In the genomic region with DNA sequence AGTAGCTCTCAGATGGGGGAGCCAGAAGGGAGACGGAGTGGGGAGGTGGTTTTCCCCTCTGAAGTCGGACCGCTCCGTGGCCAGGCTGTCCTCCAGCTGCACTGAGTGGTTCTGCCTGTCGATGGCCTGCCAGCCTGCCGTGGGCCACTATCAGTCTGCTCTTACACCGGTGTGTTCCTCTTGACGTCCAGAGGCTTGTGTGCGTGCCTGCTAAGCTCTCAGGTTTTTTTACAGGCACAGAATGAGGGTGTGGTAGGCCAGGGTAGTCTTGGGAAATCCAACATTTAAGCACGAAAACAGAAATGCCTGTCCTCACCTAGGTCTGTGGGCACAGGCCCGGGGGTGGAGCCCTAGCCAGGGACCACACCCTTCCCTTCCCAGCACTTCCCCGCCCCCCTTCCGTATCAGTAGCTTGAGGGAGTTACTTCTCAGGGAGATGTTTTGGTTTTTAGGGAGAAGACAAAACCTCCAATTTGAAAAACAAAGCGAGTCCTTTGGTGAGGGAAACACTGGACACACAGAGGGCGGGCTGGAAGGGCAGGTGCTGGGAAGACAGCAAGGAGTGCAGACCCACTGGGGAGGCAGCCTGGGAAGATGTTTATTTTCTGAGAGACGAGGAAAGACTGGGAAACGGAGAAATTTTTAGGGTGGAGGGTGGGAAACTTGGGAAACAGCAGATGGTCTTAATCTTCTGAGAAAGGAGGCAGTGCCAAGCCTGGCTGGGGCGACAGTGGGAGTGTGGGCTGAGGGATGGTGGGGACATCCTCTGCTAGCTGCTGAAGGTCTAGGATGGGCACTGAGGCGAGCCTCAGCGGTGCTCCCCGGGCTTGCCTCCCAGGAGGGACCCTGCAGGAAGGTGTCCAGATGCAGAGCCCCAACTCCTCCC, we compare ENCODE assay signal across 11 cellular contexts.
DNase-seq lines count a peak whose midpoint lies in the region; ATAC-seq, FAIRE-seq and TF ChIP-seq lines count a peak whose summit lies in the region.
"Had no signal": no experiment of that assay in that cellular context is flagged by ENCODE, and none has a peak within 500 bp of the region (broad histone marks: within the 10 kb centered on the region; RNA-seq: fewer than 3 reads in every experiment).

No MANE protein-coding gene starts in this region.

- no peak for TF ChIP-seq EP300 in suprapubic skin (IDR thresholded peaks at IDR 0.05)

- H3K4me3 ChIP-seq in keratinocyte (ENCODE audit: control insufficient read depth in 2 of 3, extremely low read depth in 1 of 3, insufficient read depth in 2 of 3, low read depth in 1 of 3, low read length in 3 of 3) (peak overlapping the region in 1 of 3 experiments; percentile 56), suprapubic skin (peak overlapping the region; percentile 17)

- H3K4me2 ChIP-seq in keratinocyte (ENCODE audit: control insufficient read depth, extremely low read depth, insufficient read depth, low read depth, low read length), result peak overlapping the region; percentile 77

- no peak for TF ChIP-seq CTCF in brain (conservative IDR thresholded peaks at IDR 0.05)
- no peak for TF ChIP-seq CTCF in keratinocyte (optimal IDR thresholded peaks at IDR 0.05 in 1 of 3, IDR thresholded peaks at IDR 0.05 in 1 of 3, conservative IDR thresholded peaks at IDR 0.05 in 1 of 3; ENCODE audit: extremely low read depth in 1 of 3, insufficient read depth in 2 of 3, low read length in 3 of 3)
- no peak for TF ChIP-seq CTCF in suprapubic skin (IDR thresholded peaks at IDR 0.05)

- no peaks in the 10 kb centered on the region for H3K79me2 ChIP-seq in keratinocyte (ENCODE audit: control insufficient read depth, insufficient read depth, low read length)

- H3K36me3 ChIP-seq in keratinocyte (ENCODE audit: control insufficient read depth in 2 of 2, extremely low read depth in 1 of 2, insufficient read depth in 2 of 2, low read length in 2 of 2) (no peaks in the 10 kb centered on the region), suprapubic skin (no peaks in the 10 kb centered on the region)

- no peaks in the 10 kb centered on the region for H4K20me1 ChIP-seq in keratinocyte (ENCODE audit: control insufficient read depth, extremely low read depth, insufficient read depth, low read length)

- peaks cover 52% of the 10 kb centered on the region for H3K4me1 Mint-ChIP-seq in brain

- dilution Hi-C loops in keratinocyte (cut with MboI; ENCODE audit: extremely low pct_ligation_motif_present, low sequenced_read_pairs), result no loop called here

- peak overlapping the region in 3 of 5 experiments; percentile 14 to 28 (median 23) for H3K4me3 Mint-ChIP-seq in brain
- H3K4me3 Mint-ChIP-seq: activated T-cell treated with anti-CD3 and anti-CD28 coated beads, Interleukin-2, amount 50 U/mL, for 4 hours; naive B cell had no signal

- peak overlapping the region; percentile 79 for H3K9ac ChIP-seq in keratinocyte (ENCODE audit: control insufficient read depth, extremely low read depth, insufficient read depth, low read length)

- DNase-seq in NCI-H748 (lab: John Stamatoyannopoulos, UW; ENCODE audit: unreplicated experiment), result peak; percentile 63
- no peak for DNase-seq in NCI-H748 treated with DMSO at 0.1 percent for 48 hours (lab: John Stamatoyannopoulos, UW)
- DNase-seq in keratinocyte (ENCODE audit: low read depth, low spot score), result no peak
- no peak for DNase-seq in suprapubic skin (ENCODE audit: low spot score in 2 of 2)
- no peak for DNase-seq in NCI-H2107 treated with DMSO at 0.1 percent for 48 hours (lab: John Stamatoyannopoulos, UW; ENCODE audit: unreplicated experiment)
- no peak for DNase-seq in midbrain (lab: John Stamatoyannopoulos, UW)
- DNase-seq: activated T-cell treated with anti-CD3 and anti-CD28 coated beads, Interleukin-2, amount 50 U/mL, for 4 hours; naive B cell had no signal

- peaks cover 7% of the 10 kb centered on the region for H3K27me3 Mint-ChIP-seq in brain

- TF ChIP-seq POLR2A in suprapubic skin (IDR thresholded peaks at IDR 0.05), result peak in 1 of 2 donors; percentile 15

- H3K9me1 ChIP-seq in keratinocyte (ENCODE audit: control insufficient read depth, extremely low read depth, insufficient read depth, low read length), result no peaks in the 10 kb centered on the region

- no peaks in the 10 kb centered on the region for H3K36me3 Mint-ChIP-seq in brain

- H3K27me3 ChIP-seq in keratinocyte (ENCODE audit: control insufficient read depth, extremely low read depth, insufficient read depth, low read length) (no peaks in the 10 kb centered on the region), suprapubic skin (no peaks in the 10 kb centered on the region)

- H2AFZ ChIP-seq in keratinocyte (ENCODE audit: control insufficient read depth, low read length), result peak overlapping the region; percentile 66

- H3K9me3 ChIP-seq in keratinocyte (ENCODE audit: control insufficient read depth, low read depth, low read length) (no peaks in the 10 kb centered on the region), suprapubic skin (no peaks in the 10 kb centered on the region)

- H3K27ac Mint-ChIP-seq in brain, result peak overlapping the region; percentile 46 to 91 (median 70)

- no peak for ATAC-seq in HG03565 (IDR thresholded peaks at IDR 0.05; ENCODE audit: unreplicated experiment)
- ATAC-seq: activated T-cell treated with anti-CD3 and anti-CD28 coated beads, Interleukin-2, amount 50 U/mL, for 4 hours had no signal

- FAIRE-seq in keratinocyte (lab: Jason Lieb, UNC), result no peak

- peak overlapping the region; percentile 89 for H3K27ac ChIP-seq in keratinocyte (ENCODE audit: control insufficient read depth, insufficient read depth, low read length)
- H3K27ac ChIP-seq in suprapubic skin, result peak overlapping the region; percentile 92
- H3K27ac ChIP-seq: 22Rv1 had no signal

- 32% methylated on average over 21 of the region's 21 CpGs for WGBS in suprapubic skin

- peaks cover 0 to 18% (median 0%) of the 10 kb centered on the region in 5 experiments for H3K9me3 Mint-ChIP-seq in brain

- H3K4me1 ChIP-seq in keratinocyte (ENCODE audit: control insufficient read depth, extremely low read depth, insufficient read depth, low read length) (peaks cover 55% of the 10 kb centered on the region), suprapubic skin (peaks cover 64% of the 10 kb centered on the region)
